ENCODE assay signal across 25 cellular contexts in genomic region chr5:177588413-177588909, GRCh38. TPM values are rescaled to one million over a fixed set of nuclear protein-coding genes. Genes with fewer than 3 reads are reported as not detected.
DNase-seq lines count a peak whose midpoint lies in the region; ATAC-seq and TF ChIP-seq lines count a peak whose summit lies in the region.
"Had no signal": no experiment of that assay in that cellular context is flagged by ENCODE, and none has a peak within 500 bp of the region (broad histone marks: within the 10 kb centered on the region; RNA-seq: fewer than 3 reads in every experiment).

No MANE protein-coding gene starts in this region.

- no peaks in the 10 kb centered on the region for H3K9me3 Mint-ChIP-seq in activated naive CD4-positive, alpha-beta T cell treated with anti-CD3 and anti-CD28 coated beads for 36 hours
- H3K9me3 Mint-ChIP-seq in stimulated activated naive B cell treated with anti-CD40 and anti-IgM and Interleukin-4, amounts not matched to agents 10 μg/mL and 1 μg/mL and 100 μg/mL, for 72 hours = no peaks in the 10 kb centered on the region
- H3K9me3 Mint-ChIP-seq: activated naive CD4-positive, alpha-beta T cell treated with anti-CD3 and anti-CD28 coated beads, Interleukin-2, amount 50 U/mL, for 24 hours; activated T-helper 1 cell treated with anti-CD3 and anti-CD28 coated beads, Interleukin-12 subunit alpha, Interleukin-12 subunit beta, Interleukin-2, Interleukin-4 antibody, amounts not matched to agents 30 ng/mL and 10 ng/mL and 1 ng/mL, durations not matched to agents 14 hours and 24 hours and 36 hours had no signal

- no peak for TF ChIP-seq CTCF in ascending aorta (IDR thresholded peaks at IDR 0.05)

- CTCF ChIA-PET in activated naive CD4-positive, alpha-beta T cell treated with anti-CD3 and anti-CD28 coated beads for 36 hours (lab: Charles Lee) = no interaction called here

- no peak overlapping the region for H3K27ac ChIP-seq in ascending aorta
- H3K27ac ChIP-seq: esophagus squamous epithelium, pancreas, Peyer's patch, right atrium auricular region, suprapubic skin had no signal

- H3K4me1 ChIP-seq in endocrine pancreas (ENCODE audit: control insufficient read depth, insufficient read depth, low read length) = peaks cover 3% of the 10 kb centered on the region
- H3K4me1 ChIP-seq in ascending aorta = peaks cover 4 to 11% of the 10 kb centered on the region in 2 donors

- H3K36me3 Mint-ChIP-seq in activated naive CD4-positive, alpha-beta T cell treated with anti-CD3 and anti-CD28 coated beads for 36 hours (ENCODE audit: low read depth) = peaks cover 5% of the 10 kb centered on the region
- H3K36me3 Mint-ChIP-seq in stimulated activated naive B cell treated with anti-CD40 and anti-IgM and Interleukin-4, amounts not matched to agents 10 μg/mL and 1 μg/mL and 100 μg/mL, for 72 hours = peaks cover 2 to 7% of the 10 kb centered on the region in 2 donors

- H3K27me3 Mint-ChIP-seq in activated naive CD4-positive, alpha-beta T cell treated with anti-CD3 and anti-CD28 coated beads for 36 hours (ENCODE audit: low read depth) = peaks cover 11% of the 10 kb centered on the region
- peaks cover 12 to 17% of the 10 kb centered on the region in 2 donors for H3K27me3 Mint-ChIP-seq in stimulated activated naive B cell treated with anti-CD40 and anti-IgM and Interleukin-4, amounts not matched to agents 10 μg/mL and 1 μg/mL and 100 μg/mL, for 72 hours

- no peak overlapping the region for H3K9ac ChIP-seq in endocrine pancreas (ENCODE audit: control insufficient read depth, insufficient read depth, low read length)

- H3K9me3 ChIP-seq in endocrine pancreas (ENCODE audit: control insufficient read depth, low read length) (no peaks in the 10 kb centered on the region), ascending aorta (no peaks in the 10 kb centered on the region)
- H3K9me3 ChIP-seq: esophagus squamous epithelium, pancreas, Peyer's patch, right atrium auricular region, suprapubic skin had no signal

- H3K36me3 ChIP-seq in endocrine pancreas (ENCODE audit: control insufficient read depth, insufficient read depth, low read length) (no peaks in the 10 kb centered on the region), ascending aorta (peaks cover 2 to 3% of the 10 kb centered on the region in 2 donors)

- H3K4me3 ChIP-seq in endocrine pancreas (ENCODE audit: control insufficient read depth, insufficient read depth, low read length) = peak overlapping the region; percentile 33
- no peak overlapping the region for H3K4me3 ChIP-seq in ascending aorta
- H3K4me3 ChIP-seq: esophagus squamous epithelium, pancreas, Peyer's patch, right atrium auricular region, suprapubic skin had no signal

- H3K4me3 Mint-ChIP-seq in activated naive CD4-positive, alpha-beta T cell treated with anti-CD3 and anti-CD28 coated beads for 36 hours = no peak overlapping the region
- no peak overlapping the region for H3K4me3 Mint-ChIP-seq in stimulated activated naive B cell treated with anti-CD40 and anti-IgM and Interleukin-4, amounts not matched to agents 10 μg/mL and 1 μg/mL and 100 μg/mL, for 72 hours
- H3K4me3 Mint-ChIP-seq: activated CD8-positive, alpha-beta memory T cell treated with anti-CD3 and anti-CD28 coated beads, Interleukin-2, amount 10 ng/mL, durations not matched to agents 7 days and 5 days; activated naive CD4-positive, alpha-beta T cell treated with anti-CD3 and anti-CD28 coated beads, Interleukin-2, amount 50 U/mL, for 24 hours; activated T-helper 1 cell treated with anti-CD3 and anti-CD28 coated beads, Interleukin-12 subunit alpha, Interleukin-12 subunit beta, Interleukin-2, Interleukin-4 antibody, amounts not matched to agents 30 ng/mL and 10 ng/mL and 1 ng/mL, durations not matched to agents 14 hours and 24 hours and 36 hours had no signal

- peaks cover 23% of the 10 kb centered on the region for H3K4me1 Mint-ChIP-seq in activated naive CD4-positive, alpha-beta T cell treated with anti-CD3 and anti-CD28 coated beads for 36 hours (ENCODE audit: low read depth)
- H3K4me1 Mint-ChIP-seq in stimulated activated naive B cell treated with anti-CD40 and anti-IgM and Interleukin-4, amounts not matched to agents 10 μg/mL and 1 μg/mL and 100 μg/mL, for 72 hours = peaks cover 10 to 20% of the 10 kb centered on the region in 2 donors

- intact Hi-C loops in activated naive CD4-positive, alpha-beta T cell treated with anti-CD3 and anti-CD28 coated beads for 36 hours (cut with micrococcal nuclease) = no loop called here
- intact Hi-C loops in ascending aorta (cut with DNase I) = no loop called here

- DNase-seq in activated naive CD4-positive, alpha-beta T cell treated with Interleukin-2 at 50 U/mL for 16 hours = peak; percentile 12
- no peak for DNase-seq in activated naive CD4-positive, alpha-beta T cell treated with anti-CD3 and anti-CD28 coated beads for 36 hours
- peak; percentile 10 to 11 for DNase-seq in NCI-H1930 (lab: John Stamatoyannopoulos, UW)
- no peak for DNase-seq in stimulated activated naive B cell treated with anti-CD40 and anti-IgM and Interleukin-4, amounts not matched to agents 10 μg/mL and 1 μg/mL and 100 μg/mL, for 72 hours
- no peak for DNase-seq in ascending aorta (ENCODE audit: low spot score in 2 of 2)
- no peak for DNase-seq in medulla oblongata (ENCODE audit: extremely low spot score)
- DNase-seq: activated CD4-positive, alpha-beta T cell treated with anti-CD3 and anti-CD28 coated beads for 4 hours; activated CD8-positive, alpha-beta memory T cell treated with anti-CD3 and anti-CD28 coated beads, Interleukin-2, amount 10 ng/mL, durations not matched to agents 7 days and 5 days; C1 segment of cervical spinal cord; cortex of kidney; esophagus squamous epithelium; foreskin melanocyte; MV-4-11; NCI-H2029 treated with DMSO at 0.1 percent for 48 hours; NCI-H524; pancreas; Peyer's patch; SHP77 treated with DMSO at 0.1 percent for 48 hours; stimulated activated CD4-positive, alpha-beta T cell treated with anti-CD3 and anti-CD28 coated beads, Interleukin-2, amount 100 ng/mL, for 48 hours had no signal

- ATAC-seq in stimulated activated naive B cell treated with anti-CD40 and anti-IgM and Interleukin-4, amounts not matched to agents 10 μg/mL and 1 μg/mL and 100 μg/mL, for 72 hours (replicated peaks) = no peak
- no peak for ATAC-seq in GM19035 (IDR thresholded peaks at IDR 0.05; ENCODE audit: unreplicated experiment)
- ATAC-seq: activated CD8-positive, alpha-beta memory T cell treated with anti-CD3 and anti-CD28 coated beads, Interleukin-2, amount 10 ng/mL, durations not matched to agents 7 days and 5 days had no signal

- no peak overlapping the region for H3K27ac Mint-ChIP-seq in activated naive CD4-positive, alpha-beta T cell treated with anti-CD3 and anti-CD28 coated beads for 36 hours
- peak overlapping the region; percentile 2 for H3K27ac Mint-ChIP-seq in stimulated activated naive B cell treated with anti-CD40 and anti-IgM and Interleukin-4, amounts not matched to agents 10 μg/mL and 1 μg/mL and 100 μg/mL, for 72 hours
- H3K27ac Mint-ChIP-seq: activated CD8-positive, alpha-beta memory T cell treated with anti-CD3 and anti-CD28 coated beads, Interleukin-2, amount 10 ng/mL, durations not matched to agents 7 days and 5 days; activated naive CD4-positive, alpha-beta T cell treated with anti-CD3 and anti-CD28 coated beads, Interleukin-2, amount 50 U/mL, for 24 hours; activated T-helper 1 cell treated with anti-CD3 and anti-CD28 coated beads, Interleukin-12 subunit alpha, Interleukin-12 subunit beta, Interleukin-2, Interleukin-4 antibody, amounts not matched to agents 30 ng/mL and 10 ng/mL and 1 ng/mL, durations not matched to agents 14 hours and 24 hours and 36 hours had no signal

- H3K27me3 ChIP-seq in endocrine pancreas (ENCODE audit: control insufficient read depth, insufficient read depth, low read length) (no peaks in the 10 kb centered on the region), ascending aorta (no peaks in the 10 kb centered on the region)
- H3K27me3 ChIP-seq: pancreas, Peyer's patch, right atrium auricular region had no signal

RNA-seq across cellular contexts. Expression of gene TMED9, which starts 3.5 kb away (rescaled TPM):
- 100 to 1,000 TPM; 110 TPM for total RNA-seq in activated naive CD4-positive, alpha-beta T cell treated with anti-CD3 and anti-CD28 coated beads for 36 hours
- 113 TPM for total RNA-seq in ascending aorta

RNA-seq across cellular contexts. Expression of gene B4GALT7, which starts 11.5 kb away (rescaled TPM):
- total RNA-seq in activated naive CD4-positive, alpha-beta T cell treated with anti-CD3 and anti-CD28 coated beads for 36 hours = 10 to 100 TPM in 1 of 2 experiments, 1 to 10 TPM in 1; 9.9 to 13.6 TPM
- 25.7 TPM for total RNA-seq in ascending aorta

RNA-seq across cellular contexts. Expression of gene FAM193B, which starts 34.1 kb away (rescaled TPM):
- 10 to 100 TPM; 87.4 to 87.8 TPM for total RNA-seq in activated naive CD4-positive, alpha-beta T cell treated with anti-CD3 and anti-CD28 coated beads for 36 hours
- total RNA-seq in ascending aorta = 116 TPM

Comparison
In these comparisons a context has a peak if more than half of its experiments do, and no peak if none do; other contexts are left out.
1. DNase-seq: peak in activated naive CD4-positive, alpha-beta T cell treated with Interleukin-2 at 50 U/mL for 16 hours (single experiment) and NCI-H1930 (2 of 2); none in activated naive CD4-positive, alpha-beta T cell treated with anti-CD3 and anti-CD28 coated beads for 36 hours (single experiment), stimulated activated naive B cell treated with anti-CD40 and anti-IgM and Interleukin-4, amounts not matched to agents 10 μg/mL and 1 μg/mL and 100 μg/mL, for 72 hours (single experiment), ascending aorta (0 of 2) and medulla oblongata (single experiment).